ENCODE assay signal across 27 cellular contexts in the genomic region with DNA sequence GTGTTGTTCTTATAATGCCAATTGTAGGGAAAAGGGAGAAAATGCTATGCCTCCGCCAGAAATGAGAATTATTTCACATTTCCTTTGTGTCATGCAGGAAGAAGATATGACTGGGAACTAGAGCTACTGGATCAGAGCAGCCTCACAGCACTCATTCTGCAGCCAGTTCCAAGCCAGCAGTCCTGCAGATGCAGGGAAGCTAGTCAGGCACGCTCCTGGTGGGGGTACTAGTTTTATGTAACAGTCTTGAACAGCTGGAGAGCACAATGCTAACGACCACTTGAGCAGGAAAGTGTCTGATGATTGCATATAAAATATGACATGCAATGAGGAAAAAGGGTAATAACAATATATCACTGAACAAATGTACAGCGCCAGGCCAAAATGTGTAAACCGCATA. TPM values are rescaled to one million over a fixed set of nuclear protein-coding genes. Genes with fewer than 3 reads are reported as not detected.
A peak's percentile ranks its signal among the peaks of the same experiment; 100 is the strongest.
DNase-seq lines count a peak whose midpoint lies in the region; ATAC-seq and TF ChIP-seq lines count a peak whose summit lies in the region.
"Had no signal": no experiment of that assay in that cellular context is flagged by ENCODE, and none has a peak within 500 bp of the region (broad histone marks: within the 10 kb centered on the region; RNA-seq: fewer than 3 reads in every experiment).

No MANE protein-coding gene starts in this region.

- H2AFZ ChIP-seq in GM23338: no peak overlapping the region

- intact Hi-C loops in A673 (cut with micrococcal nuclease; ENCODE audit: unreplicated experiment): no loop called here

- H3K4me1 ChIP-seq in GM23338 (ENCODE audit: insufficient read depth): peaks cover 14% of the 10 kb centered on the region
- peaks cover 30% of the 10 kb centered on the region for H3K4me1 ChIP-seq in A673 (ENCODE audit: insufficient read depth, low read length, poor library complexity, severe bottlenecking)
- H3K4me1 ChIP-seq: colonic mucosa, heart right ventricle, right lobe of liver, SJSA1 had no signal

- H3K4me3 ChIP-seq in GM23338 (no peak overlapping the region), A673 (ENCODE audit: low read depth, low read length, poor library complexity, severe bottlenecking) (no peak overlapping the region)
- H3K4me3 ChIP-seq: colonic mucosa, HAP-1, heart right ventricle, K562, right lobe of liver, SJSA1 had no signal

- ATAC-seq in GM23338: peak; percentile 81
- ATAC-seq: activated CD4-positive, alpha-beta T cell treated with anti-CD3 and anti-CD28 coated beads for 36 hours; esophagus mucosa; heart right ventricle; K562; right lobe of liver had no signal

- H3K27me3 ChIP-seq in GM23338 (ENCODE audit: insufficient read depth): no peaks in the 10 kb centered on the region
- no peaks in the 10 kb centered on the region for H3K27me3 ChIP-seq in A673 (replicated peaks; ENCODE audit: insufficient read depth, low read depth, low read length, poor library complexity)
- H3K27me3 ChIP-seq: colonic mucosa, heart right ventricle, right lobe of liver, SJSA1 had no signal

- DNase-seq in GM23338 (ENCODE audit: low spot score) (peak; percentile 17), NCI-H1105 treated with DMSO at 0.1 percent for 48 hours (lab: John Stamatoyannopoulos, UW) (peak; percentile 51), SHP77 (lab: John Stamatoyannopoulos, UW) (peak; percentile 90 to 91), mesothelial cell of epicardium (ENCODE audit: low spot score in 2 of 2, unreplicated experiment in 2 of 2) (no peak), A673 (ENCODE audit: low spot score) (no peak), NOMO-1 treated with dmso at 0.1 percent for 144 hours (lab: John Stamatoyannopoulos, UW; ENCODE audit: unreplicated experiment) (no peak), cerebellar nuclear complex (lab: John Stamatoyannopoulos, UW) (no peak)
- DNase-seq: activated CD4-positive, alpha-beta T cell treated with anti-CD3 and anti-CD28 coated beads for 36 hours; activated CD8-positive, alpha-beta memory T cell treated with anti-CD3 and anti-CD28 coated beads for 24 hours; activated effector memory CD4-positive, alpha-beta T cell treated with Interleukin-2 at 50 U/mL for 16 hours; colonic mucosa; effector CD8-positive, alpha-beta T cell; foreskin fibroblast; heart right ventricle; mammary epithelial cell; right lobe of liver; stimulated activated CD4-positive, alpha-beta T cell treated with anti-CD3 and anti-CD28 coated beads, Interleukin-4, amount 100 ng/mL, for 1 hour; substantia nigra had no signal

- H3K27me3 Mint-ChIP-seq in GM23338 (ENCODE audit: insufficient read depth, low read depth, poor library complexity) (no peaks in the 10 kb centered on the region), mesothelial cell of epicardium (ENCODE audit: low read depth) (no peaks in the 10 kb centered on the region)
- H3K27me3 Mint-ChIP-seq: activated CD4-positive, alpha-beta T cell treated with anti-CD3 and anti-CD28 coated beads for 36 hours; activated naive CD8-positive, alpha-beta T cell had no signal

- H3K4me3 Mint-ChIP-seq in GM23338 (no peak overlapping the region), mesothelial cell of epicardium (peak overlapping the region; percentile 21)
- H3K4me3 Mint-ChIP-seq: activated CD4-positive, alpha-beta T cell treated with anti-CD3 and anti-CD28 coated beads for 36 hours; activated naive CD8-positive, alpha-beta T cell; CD14-positive monocyte had no signal

- no peaks in the 10 kb centered on the region for H3F3A ChIP-seq in GM23338 (replicated peaks; ENCODE audit: low read depth)

- no peaks in the 10 kb centered on the region for H3K79me2 ChIP-seq in GM23338 (replicated peaks; ENCODE audit: insufficient read depth)

- no peak overlapping the region for H3K4me2 ChIP-seq in GM23338

- CTCF ChIA-PET in A673 (lab: Charles Lee): no interaction called here

- H3K36me3 Mint-ChIP-seq in GM23338 (ENCODE audit: low read depth): no peaks in the 10 kb centered on the region
- no peaks in the 10 kb centered on the region for H3K36me3 Mint-ChIP-seq in mesothelial cell of epicardium
- H3K36me3 Mint-ChIP-seq: activated naive CD8-positive, alpha-beta T cell; CD14-positive monocyte had no signal

- no peaks in the 10 kb centered on the region for H3K9me2 ChIP-seq in GM23338 (ENCODE audit: insufficient read depth)

- no peaks in the 10 kb centered on the region for H3K36me3 ChIP-seq in GM23338 (ENCODE audit: insufficient read depth)
- no peaks in the 10 kb centered on the region for H3K36me3 ChIP-seq in A673 (ENCODE audit: insufficient read depth, low read length, poor library complexity, severe bottlenecking)
- H3K36me3 ChIP-seq: colonic mucosa, HAP-1, heart right ventricle, right lobe of liver, SJSA1 had no signal

- no peak overlapping the region for H3K27ac Mint-ChIP-seq in GM23338
- peak overlapping the region; percentile 93 for H3K27ac Mint-ChIP-seq in mesothelial cell of epicardium
- H3K27ac Mint-ChIP-seq: activated CD4-positive, alpha-beta T cell treated with anti-CD3 and anti-CD28 coated beads for 36 hours; activated naive CD8-positive, alpha-beta T cell; CD14-positive monocyte had no signal

- no TSS peak for BruUV-seq in A673 (replicated peaks; lab: Mats Ljungman, UMichigan)

- POLR2A ChIA-PET in A673 (lab: Charles Lee; ENCODE audit: low non-redundant PET): no interaction called here

- no peaks in the 10 kb centered on the region for H4K20me1 ChIP-seq in GM23338 (replicated peaks; ENCODE audit: insufficient read depth)

- no peak for TF ChIP-seq CTCF in GM23338 (conservative IDR thresholded peaks at IDR 0.05; ENCODE audit: low read depth in 2 of 2)
- TF ChIP-seq CTCF in mesothelial cell of epicardium (IDR thresholded peaks at IDR 0.05; ENCODE audit: unreplicated experiment): no peak
- no peak for TF ChIP-seq CTCF in A673 (conservative IDR thresholded peaks at IDR 0.05; ENCODE audit: low read depth, low read length)

- H3K9me3 Mint-ChIP-seq in GM23338: no peaks in the 10 kb centered on the region
- no peaks in the 10 kb centered on the region for H3K9me3 Mint-ChIP-seq in mesothelial cell of epicardium

- H3K4me1 Mint-ChIP-seq in GM23338: peaks cover 30% of the 10 kb centered on the region
- H3K4me1 Mint-ChIP-seq in mesothelial cell of epicardium: peaks cover 68% of the 10 kb centered on the region
- H3K4me1 Mint-ChIP-seq: activated CD4-positive, alpha-beta T cell treated with anti-CD3 and anti-CD28 coated beads for 36 hours had no signal

- H3K27ac ChIP-seq in GM23338 (ENCODE audit: low read depth) (no peak overlapping the region), A673 (ENCODE audit: low read depth, low read length, poor library complexity, severe bottlenecking) (no peak overlapping the region)
- H3K27ac ChIP-seq: colonic mucosa, heart right ventricle, right lobe of liver, SJSA1 had no signal

- no peaks in the 10 kb centered on the region for H3K9me3 ChIP-seq in A673 (ENCODE audit: low read depth, low read length, poor library complexity, severe bottlenecking)
- H3K9me3 ChIP-seq: colonic mucosa, HAP-1, heart right ventricle, right lobe of liver, SJSA1 had no signal

RNA-seq across cellular contexts. Expression of gene CDH10, which starts 21.8 kb away (rescaled TPM):
- total RNA-seq in GM23338 (2014; rRNA removed; shearing (Covaris generic)): not detected in 2 replicates
- polyA plus RNA-seq in GM23338 (2016; fragmentation: Nextera tagmentation; extraction: Ambion mirVana): not detected in 2 replicates
- total RNA-seq in mesothelial cell of epicardium (24.3 to 26.0 TPM (median 25.4 TPM) in 3 replicates), A673 (2021) (1.2 and 1.4 TPM in 2 replicates)
- total RNA-seq: activated CD4-positive, alpha-beta T cell treated with anti-CD3 and anti-CD28 coated beads for 36 hours; esophagus mucosa; K562; posterior vena cava; right lobe of liver; SJSA1; T-helper 1 cell treated with Interleukin-12 subunit alpha and Interleukin-12 subunit beta and Interleukin-4 antibody, amounts not matched to agents 30 ng/mL and 1 ng/mL, for 36 hours; ureter had no signal
- polyA plus RNA-seq: CD14-positive monocyte, heart right ventricle, K562 had no signal

Comparison
In these comparisons a context has a peak if more than half of its experiments do, and no peak if none do; other contexts are left out.
1. DNase-seq: peak in GM23338 (single experiment), NCI-H1105 treated with DMSO at 0.1 percent for 48 hours (single experiment) and SHP77 (2 of 2); none in mesothelial cell of epicardium (0 of 2), A673 (single experiment), NOMO-1 treated with dmso at 0.1 percent for 144 hours (single experiment) and cerebellar nuclear complex (0 of 2).
2. RNA of gene CDH10, which starts 21.8 kb away (total RNA-seq): 24.3 to 26.0 TPM in mesothelial cell of epicardium; 1.2 to 1.4 TPM in A673 and not detected in GM23338; every median in the first group is over 10 times any median in the second.